10 cellular contexts compared by ENCODE assay signal in the genomic region with DNA sequence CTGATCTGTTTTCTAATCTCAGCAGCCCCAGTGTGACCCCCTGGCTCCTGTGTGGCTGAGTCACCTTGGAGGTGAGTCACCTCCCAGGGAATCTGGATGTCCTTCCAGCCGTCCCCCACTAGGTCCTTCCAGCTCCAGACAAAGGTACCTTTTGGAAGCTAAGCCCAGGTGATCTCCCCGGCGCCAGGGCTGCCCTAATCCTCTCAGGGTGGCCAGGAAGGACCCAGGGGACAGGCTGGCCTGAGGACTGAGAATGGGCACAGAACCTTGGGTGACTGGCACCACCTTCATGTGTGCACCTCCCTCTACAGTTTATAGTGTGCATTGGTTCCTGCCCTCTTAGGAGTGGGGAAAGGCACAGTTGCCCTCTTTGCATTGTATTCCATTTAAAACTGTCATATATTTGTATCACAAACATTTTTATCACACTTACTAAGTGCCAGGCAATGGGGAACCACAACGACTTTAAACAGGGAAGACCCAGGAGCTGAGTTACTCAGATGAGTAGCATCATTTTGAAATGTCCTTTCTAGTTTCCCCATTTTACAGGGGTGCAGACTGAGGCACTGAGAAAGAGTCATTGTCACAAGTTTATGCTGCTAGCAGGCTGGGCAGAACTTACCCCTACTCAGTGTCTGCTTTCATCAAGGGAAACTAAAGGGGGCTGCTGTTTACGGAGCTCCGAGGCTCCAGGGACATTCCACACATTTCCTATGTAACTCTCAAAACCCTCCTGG. TPM values are rescaled to one million over a fixed set of nuclear protein-coding genes. Genes with fewer than 3 reads are reported as not detected.
DNase-seq lines count a peak whose midpoint lies in the region; ATAC-seq, FAIRE-seq and TF ChIP-seq lines count a peak whose summit lies in the region.
"Had no signal": no experiment of that assay in that cellular context is flagged by ENCODE, and none has a peak within 500 bp of the region (broad histone marks: within the 10 kb centered on the region; RNA-seq: fewer than 3 reads in every experiment).

No MANE protein-coding gene starts in this region.

- H3K4me1 ChIP-seq in Karpas-422 (ENCODE audit: low read length): no peaks in the 10 kb centered on the region
- H3K4me1 ChIP-seq: heart right ventricle had no signal

- H2AFZ ChIP-seq in Karpas-422 (ENCODE audit: low read length): no peak overlapping the region

- ATAC-seq in HG03342 (IDR thresholded peaks at IDR 0.05; ENCODE audit: unreplicated experiment): no peak
- ATAC-seq: activated naive CD8-positive, alpha-beta T cell treated with anti-CD3 and anti-CD28 coated beads, Interleukin-2, amount 50 U/mL, for 24 hours; heart right ventricle had no signal

- H3K36me3 Mint-ChIP-seq in MCF 10A (ENCODE audit: insufficient read depth, unreplicated experiment): no peaks in the 10 kb centered on the region

- H3K27me3 Mint-ChIP-seq in MCF 10A (ENCODE audit: insufficient read depth, unreplicated experiment): peaks cover 47% of the 10 kb centered on the region
- H3K27me3 Mint-ChIP-seq: activated naive CD8-positive, alpha-beta T cell treated with anti-CD3 and anti-CD28 coated beads, Interleukin-2, amount 50 U/mL, for 24 hours had no signal

- POLR2A ChIA-PET in MCF 10A (lab: Yijun Ruan, JAX): no interaction called here

- no peaks in the 10 kb centered on the region for H3K9me2 ChIP-seq in Karpas-422 (replicated peaks; ENCODE audit: insufficient read depth, low read length)

- no TSS peak for BruUV-seq in MCF 10A (replicated peaks; lab: Mats Ljungman, UMichigan)

- CTCF ChIA-PET in MCF 10A (lab: Yijun Ruan, JAX): interaction anchor here (0.6 to 1.8 kb wide), 4 partner anchors 9 to 188 kb away, joined by 3 to 5 read pairs (median 4); no protein-coding TSS in a partner anchor

- no peak overlapping the region for H3K4me2 ChIP-seq in Karpas-422 (ENCODE audit: low read depth, low read length, poor library complexity, severe bottlenecking)

- no peak overlapping the region for H3K27ac Mint-ChIP-seq in MCF 10A (ENCODE audit: low read depth, unreplicated experiment)
- H3K27ac Mint-ChIP-seq: activated naive CD8-positive, alpha-beta T cell treated with anti-CD3 and anti-CD28 coated beads, Interleukin-2, amount 50 U/mL, for 24 hours had no signal

- H3K36me3 ChIP-seq in Karpas-422 (ENCODE audit: insufficient read depth, low read length): no peaks in the 10 kb centered on the region
- H3K36me3 ChIP-seq: heart right ventricle had no signal

- no peak overlapping the region for H3K4me3 Mint-ChIP-seq in MCF 10A (ENCODE audit: unreplicated experiment)
- H3K4me3 Mint-ChIP-seq: activated naive CD8-positive, alpha-beta T cell treated with anti-CD3 and anti-CD28 coated beads, Interleukin-2, amount 50 U/mL, for 24 hours had no signal

- H3K4me3 ChIP-seq in Karpas-422 (ENCODE audit: low read length): no peak overlapping the region
- H3K4me3 ChIP-seq: heart right ventricle had no signal

- peaks cover 7% of the 10 kb centered on the region for H3K9me3 Mint-ChIP-seq in MCF 10A (ENCODE audit: unreplicated experiment)
- H3K9me3 Mint-ChIP-seq: activated naive CD8-positive, alpha-beta T cell treated with anti-CD3 and anti-CD28 coated beads, Interleukin-2, amount 50 U/mL, for 24 hours had no signal

- H3K9ac ChIP-seq in Karpas-422 (ENCODE audit: low read length): no peak overlapping the region

- H3K27me3 ChIP-seq in Karpas-422 (ENCODE audit: low read length): no peaks in the 10 kb centered on the region

- DNase-seq in DMS53 (lab: John Stamatoyannopoulos, UW) (peak; percentile 21), DMS53 treated with DMSO at 0.1 percent for 48 hours (lab: John Stamatoyannopoulos, UW; ENCODE audit: unreplicated experiment) (no peak), Karpas-422 (peak; percentile 60), MCF 10A (ENCODE audit: unreplicated experiment) (peak; percentile 27), pons (ENCODE audit: low spot score) (peak; percentile 18), GM12891 (ENCODE audit: insufficient read length, low spot score) (no peak), NCI-H774 (lab: John Stamatoyannopoulos, UW) (no peak)
- DNase-seq: activated naive CD8-positive, alpha-beta T cell treated with anti-CD3 and anti-CD28 coated beads, Interleukin-2, amount 50 U/mL, for 24 hours; heart right ventricle had no signal

- H4K20me1 ChIP-seq in Karpas-422 (ENCODE audit: insufficient read depth, low read depth, low read length): 0 out of 2 replicates have a peak, but pooled peaks cover 5% of the 10 kb centered on the region

- H3K79me2 ChIP-seq in Karpas-422 (ENCODE audit: low read length): no peaks in the 10 kb centered on the region

- H3K9me3 ChIP-seq in Karpas-422 (ENCODE audit: low read length): no peaks in the 10 kb centered on the region

- TF ChIP-seq CTCF in MCF 10A (IDR thresholded peaks at IDR 0.05; ENCODE audit: unreplicated experiment): peak; percentile 26

- no peak overlapping the region for H3K27ac ChIP-seq in Karpas-422 (ENCODE audit: low read length)
- H3K27ac ChIP-seq: heart right ventricle had no signal

- no peak for TF ChIP-seq POLR2A in GM12891 (IDR thresholded peaks at IDR 0.05; ENCODE audit: low read depth, low read length)

- FAIRE-seq in GM12891 (lab: Jason Lieb, UNC): no peak

- no peaks in the 10 kb centered on the region for H3K4me1 Mint-ChIP-seq in MCF 10A (ENCODE audit: insufficient read depth, unreplicated experiment)
- H3K4me1 Mint-ChIP-seq: activated naive CD8-positive, alpha-beta T cell treated with anti-CD3 and anti-CD28 coated beads, Interleukin-2, amount 50 U/mL, for 24 hours had no signal

- intact Hi-C loops in MCF 10A (cut with micrococcal nuclease): loop anchor here (5.0 kb wide), 1 partner anchor 175 kb away; no protein-coding TSS in a partner anchor

TF ChIP-seq in GM12891, 5 proteins besides CTCF, POLR2A, EP300 and RAD21:
- TF ChIP-seq POLR2AphosphoS5 (IDR thresholded peaks at IDR 0.05; ENCODE audit: low read depth, low read length): no peak
- no peak for TF ChIP-seq TAF1 (IDR thresholded peaks at IDR 0.05; ENCODE audit: low read depth, low read length)
- no peak for TF ChIP-seq SPI1 (IDR thresholded peaks at IDR 0.05; ENCODE audit: low read depth, low read length)
- TF ChIP-seq POU2F2 (IDR thresholded peaks at IDR 0.05; ENCODE audit: low read depth, low read length): no peak
- no peak for TF ChIP-seq PAX5 (IDR thresholded peaks at IDR 0.05; ENCODE audit: insufficient read depth, low read length, severe bottlenecking)

RNA-seq across cellular contexts. Expression of gene BPIFB4, which starts 2.6 kb away (rescaled TPM):
- not detected in 2 replicates for total RNA-seq in Karpas-422 (2014; rRNA removed; shearing (Covaris generic); ENCODE audit: low replicate concordance)
- total RNA-seq in MCF 10A (2022): not detected in 2 replicates
- polyA plus RNA-seq in GM12891 (2012; ENCODE audit: low read depth, missing spikeins): 0.13 TPM
- total RNA-seq: heart right ventricle had no signal
- polyA plus RNA-seq: heart right ventricle had no signal

RNA-seq across cellular contexts. Expression of gene BPIFB3, which starts 23.1 kb away (rescaled TPM):
- not detected in 2 replicates for total RNA-seq in Karpas-422 (2014; rRNA removed; shearing (Covaris generic); ENCODE audit: low replicate concordance)
- total RNA-seq in MCF 10A (2022): not detected in 2 replicates
- polyA plus RNA-seq in GM12891 (2012; ENCODE audit: low read depth, missing spikeins): not detected
- total RNA-seq: heart right ventricle had no signal
- polyA plus RNA-seq: heart right ventricle had no signal

RNA-seq across cellular contexts. Expression of gene BPIFB6, which starts 45.4 kb away (rescaled TPM):
- not detected in 2 replicates for total RNA-seq in Karpas-422 (2014; rRNA removed; shearing (Covaris generic); ENCODE audit: low replicate concordance)
- not detected in 2 replicates for total RNA-seq in MCF 10A (2022)
- polyA plus RNA-seq in GM12891 (2012; ENCODE audit: low read depth, missing spikeins): not detected
- total RNA-seq: heart right ventricle had no signal
- polyA plus RNA-seq: heart right ventricle had no signal

Comparison
In these comparisons a context has a peak if more than half of its experiments do, and no peak if none do; other contexts are left out.
1. DNase-seq: peak in DMS53 (single experiment), Karpas-422 (single experiment), MCF 10A (single experiment) and pons (single experiment); none in DMS53 treated with DMSO at 0.1 percent for 48 hours (single experiment), GM12891 (single experiment) and NCI-H774 (single experiment).